Comparison of ENCODE assay signal across 12 cellular contexts in genomic region chr19:38044267-38045111, GRCh38.
DNase-seq lines count a peak whose midpoint lies in the region; ATAC-seq and TF ChIP-seq lines count a peak whose summit lies in the region.
"Had no signal": no experiment of that assay in that cellular context is flagged by ENCODE, and none has a peak within 500 bp of the region (broad histone marks: within the 10 kb centered on the region; RNA-seq: fewer than 3 reads in every experiment).

No MANE protein-coding gene starts in this region.

- no peak for DNase-seq in activated naive CD4-positive, alpha-beta T cell treated with anti-CD3 and anti-CD28 coated beads, Interleukin-2, amount 50 U/mL, for 16 hours
- peak; percentile 74 for DNase-seq in endodermal cell
- DNase-seq in suprapubic skin (ENCODE audit: low spot score in 2 of 2), result no peak
- DNase-seq in NCI-H2227 treated with DMSO at 0.1 percent for 48 hours (lab: John Stamatoyannopoulos, UW), result no peak
- no peak for DNase-seq in islet precursor cell
- DNase-seq: activated gamma-delta T cell treated with Interleukin-2 at 50 U/mL for 16 hours; lower lobe of right lung; stimulated activated naive CD4-positive, alpha-beta T cell treated with Interleukin-2 at 50 U/mL for 16 hours had no signal

- H3K9ac ChIP-seq in OCI-LY3 (ENCODE audit: low read length) (no peak overlapping the region), endodermal cell (ENCODE audit: extremely low read depth, low read length, poor library complexity, severe bottlenecking) (peak overlapping the region; percentile 11)

- no peak overlapping the region for H3K4me2 ChIP-seq in OCI-LY3 (ENCODE audit: low read length)

- H3K27me3 ChIP-seq in OCI-LY3 (ENCODE audit: low read depth, low read length) (no peaks in the 10 kb centered on the region), endodermal cell (ENCODE audit: control insufficient read depth, insufficient read depth, low read length, poor library complexity, severe bottlenecking) (no peaks in the 10 kb centered on the region), suprapubic skin (no peaks in the 10 kb centered on the region)

- no peaks in the 10 kb centered on the region for H3K36me3 Mint-ChIP-seq in activated naive CD4-positive, alpha-beta T cell treated with anti-CD3 and anti-CD28 coated beads, Interleukin-2, amount 50 U/mL, for 24 hours
- peaks cover 4% of the 10 kb centered on the region for H3K36me3 Mint-ChIP-seq in endodermal cell (ENCODE audit: low read depth)
- H3K36me3 Mint-ChIP-seq in stimulated activated memory B cell treated with anti-CD40 and anti-IgM and Interleukin-4, amounts not matched to agents 10 μg/mL and 1 μg/mL and 100 μg/mL, for 72 hours, result peaks cover 17% of the 10 kb centered on the region

- H3K4me1 Mint-ChIP-seq in activated naive CD4-positive, alpha-beta T cell treated with anti-CD3 and anti-CD28 coated beads, Interleukin-2, amount 50 U/mL, for 24 hours, result peaks cover 60% of the 10 kb centered on the region
- peaks cover 37% of the 10 kb centered on the region for H3K4me1 Mint-ChIP-seq in endodermal cell
- H3K4me1 Mint-ChIP-seq in stimulated activated memory B cell treated with anti-CD40 and anti-IgM and Interleukin-4, amounts not matched to agents 10 μg/mL and 1 μg/mL and 100 μg/mL, for 72 hours, result peaks cover 73% of the 10 kb centered on the region

- no peak overlapping the region for H2AFZ ChIP-seq in OCI-LY3 (ENCODE audit: low read depth, low read length)

- TF ChIP-seq POLR2A in suprapubic skin (IDR thresholded peaks at IDR 0.05), result no peak

- H3K27ac Mint-ChIP-seq in activated naive CD4-positive, alpha-beta T cell treated with anti-CD3 and anti-CD28 coated beads, Interleukin-2, amount 50 U/mL, for 24 hours, result peak overlapping the region; percentile 84
- H3K27ac Mint-ChIP-seq in endodermal cell, result peak overlapping the region; percentile 76
- peak overlapping the region; percentile 100 for H3K27ac Mint-ChIP-seq in stimulated activated memory B cell treated with anti-CD40 and anti-IgM and Interleukin-4, amounts not matched to agents 10 μg/mL and 1 μg/mL and 100 μg/mL, for 72 hours

- WGBS in endodermal cell (ENCODE audit: insufficient coverage in 1 of 2, insufficient read length in 1 of 2), 2 experiments, result 72 to 77% methylated on average over 12 to 16 of the region's 16 CpGs
- WGBS in suprapubic skin, result 91% methylated on average over 16 of the region's 16 CpGs

- H3K4me1 ChIP-seq in OCI-LY3 (ENCODE audit: low read length), result peaks cover 56% of the 10 kb centered on the region
- peaks cover 3% of the 10 kb centered on the region for H3K4me1 ChIP-seq in endodermal cell (ENCODE audit: control insufficient read depth, insufficient read depth, low read length)
- no peaks in the 10 kb centered on the region for H3K4me1 ChIP-seq in suprapubic skin

- H3K9me3 ChIP-seq in OCI-LY3 (ENCODE audit: insufficient read depth, low read length) (no peaks in the 10 kb centered on the region), endodermal cell (ENCODE audit: control insufficient read depth, low read length) (peaks cover 8% of the 10 kb centered on the region), suprapubic skin (no peaks in the 10 kb centered on the region)
- H3K9me3 ChIP-seq: lower lobe of right lung had no signal

- H3K27me3 Mint-ChIP-seq in activated naive CD4-positive, alpha-beta T cell treated with anti-CD3 and anti-CD28 coated beads, Interleukin-2, amount 50 U/mL, for 24 hours, result no peaks in the 10 kb centered on the region
- no peaks in the 10 kb centered on the region for H3K27me3 Mint-ChIP-seq in endodermal cell (ENCODE audit: insufficient read depth)
- no peaks in the 10 kb centered on the region for H3K27me3 Mint-ChIP-seq in stimulated activated memory B cell treated with anti-CD40 and anti-IgM and Interleukin-4, amounts not matched to agents 10 μg/mL and 1 μg/mL and 100 μg/mL, for 72 hours

- ATAC-seq in stimulated activated memory B cell treated with anti-CD40 and anti-IgM and Interleukin-4, amounts not matched to agents 10 μg/mL and 1 μg/mL and 100 μg/mL, for 72 hours, result no peak
- ATAC-seq: lower lobe of right lung had no signal

- TF ChIP-seq CTCF in OCI-LY3 (IDR thresholded peaks at IDR 0.05; ENCODE audit: low read depth, low read length) (peak; percentile 54), endodermal cell (conservative IDR thresholded peaks at IDR 0.05) (no peak), suprapubic skin (IDR thresholded peaks at IDR 0.05) (no peak)

- no peaks in the 10 kb centered on the region for H3K9me3 Mint-ChIP-seq in activated naive CD4-positive, alpha-beta T cell treated with anti-CD3 and anti-CD28 coated beads, Interleukin-2, amount 50 U/mL, for 24 hours
- peaks cover 7% of the 10 kb centered on the region for H3K9me3 Mint-ChIP-seq in endodermal cell
- H3K9me3 Mint-ChIP-seq in stimulated activated memory B cell treated with anti-CD40 and anti-IgM and Interleukin-4, amounts not matched to agents 10 μg/mL and 1 μg/mL and 100 μg/mL, for 72 hours, result no peaks in the 10 kb centered on the region

- no peaks in the 10 kb centered on the region for H4K20me1 ChIP-seq in OCI-LY3 (ENCODE audit: insufficient read depth, low read length)

- no peak for TF ChIP-seq EP300 in suprapubic skin (IDR thresholded peaks at IDR 0.05)

- H3K27ac ChIP-seq in OCI-LY3 (ENCODE audit: low read length) (no peak overlapping the region), endodermal cell (ENCODE audit: low read depth, low read length) (no peak overlapping the region), suprapubic skin (no peak overlapping the region)
- H3K27ac ChIP-seq: lower lobe of right lung had no signal

- H3K4me3 ChIP-seq in OCI-LY3 (ENCODE audit: low read length) (no peak overlapping the region), endodermal cell (ENCODE audit: low read length) (no peak overlapping the region), suprapubic skin (no peak overlapping the region)
- H3K4me3 ChIP-seq: lower lobe of right lung, skin epidermis had no signal

- H3K4me3 Mint-ChIP-seq in activated naive CD4-positive, alpha-beta T cell treated with anti-CD3 and anti-CD28 coated beads, Interleukin-2, amount 50 U/mL, for 24 hours, result no peak overlapping the region
- H3K4me3 Mint-ChIP-seq in endodermal cell, result no peak overlapping the region
- H3K4me3 Mint-ChIP-seq in stimulated activated memory B cell treated with anti-CD40 and anti-IgM and Interleukin-4, amounts not matched to agents 10 μg/mL and 1 μg/mL and 100 μg/mL, for 72 hours, result peak overlapping the region; percentile 68

- H3K36me3 ChIP-seq in OCI-LY3 (replicated peaks; ENCODE audit: low read depth, low read length), result no peaks in the 10 kb centered on the region
- H3K36me3 ChIP-seq in endodermal cell (ENCODE audit: control insufficient read depth, insufficient read depth, low read length), result no peaks in the 10 kb centered on the region
- peaks cover 3% of the 10 kb centered on the region for H3K36me3 ChIP-seq in suprapubic skin
- H3K36me3 ChIP-seq: lower lobe of right lung had no signal

- peaks cover 6% of the 10 kb centered on the region; the same call in 1 of the 2 replicates for H3K79me2 ChIP-seq in OCI-LY3 (ENCODE audit: low read length)
